8 cellular contexts compared by ENCODE assay signal in genomic region chr2:33598472-33599174, GRCh38. TPM values are rescaled to one million over a fixed set of nuclear protein-coding genes. Genes with fewer than 3 reads are reported as not detected.
DNase-seq lines count a peak whose midpoint lies in the region; ATAC-seq, FAIRE-seq and TF ChIP-seq lines count a peak whose summit lies in the region.

No MANE protein-coding gene starts in this region.

- no peak for FAIRE-seq in pancreas (lab: Jason Lieb, UNC)

- peak overlapping the region; percentile 17 to 69 (median 57) for H3K27ac ChIP-seq in pancreas

- no peaks in the 10 kb centered on the region for H3K9me3 Mint-ChIP-seq in activated T-helper 2 cell treated with anti-CD3 and anti-CD28 coated beads, Interferon-gamma antibody, Interleukin-2, Interleukin-4, amounts not matched to agents 10 μg/mL and 5 μg/mL and 100 μg/mL, durations not matched to agents 14 hours and 24 hours and 36 hours

- intact Hi-C loops in activated T-helper 2 cell treated with anti-CD3 and anti-CD28 coated beads, Interferon-gamma antibody, Interleukin-2, Interleukin-4, amounts not matched to agents 10 μg/mL and 5 μg/mL and 100 μg/mL, durations not matched to agents 14 hours and 24 hours and 36 hours (cut with micrococcal nuclease) = loop anchor here (1.0 to 10.0 kb wide), 6 partner anchors 101 to 1134 kb away; partner anchors contain the start of genes LTBP1, RASGRP3 and TTC27
- intact Hi-C loops in pancreas (cut with DNase I) = no loop called here

- peak overlapping the region; percentile 72 to 87 (median 77) for H3K4me3 ChIP-seq in pancreas

- no peaks in the 10 kb centered on the region for H3K9me3 ChIP-seq in pancreas

- no peaks in the 10 kb centered on the region for H3K27me3 ChIP-seq in pancreas

- H3K4me1 Mint-ChIP-seq in activated T-helper 2 cell treated with anti-CD3 and anti-CD28 coated beads, Interferon-gamma antibody, Interleukin-2, Interleukin-4, amounts not matched to agents 10 μg/mL and 5 μg/mL and 100 μg/mL, durations not matched to agents 14 hours and 24 hours and 36 hours (ENCODE audit: low read depth) = peaks cover 22% of the 10 kb centered on the region

- WGBS in pancreas, 2 donors = 1% methylated on average over 27 of the region's 27 CpGs

- peak overlapping the region; percentile 88 for H3K4me3 Mint-ChIP-seq in activated T-helper 2 cell treated with anti-CD3 and anti-CD28 coated beads, Interferon-gamma antibody, Interleukin-2, Interleukin-4, amounts not matched to agents 10 μg/mL and 5 μg/mL and 100 μg/mL, durations not matched to agents 14 hours and 24 hours and 36 hours (ENCODE audit: low read depth)

- H3K27ac Mint-ChIP-seq in activated T-helper 2 cell treated with anti-CD3 and anti-CD28 coated beads, Interferon-gamma antibody, Interleukin-2, Interleukin-4, amounts not matched to agents 10 μg/mL and 5 μg/mL and 100 μg/mL, durations not matched to agents 14 hours and 24 hours and 36 hours = peak overlapping the region; percentile 97

- peaks cover 3 to 27% (median 23%) of the 10 kb centered on the region in 3 donors for H3K4me1 ChIP-seq in pancreas

- H3K36me3 ChIP-seq in pancreas = peaks cover 0 to 4% (median 0%) of the 10 kb centered on the region in 3 donors

- DNase-seq in AG20443 (ENCODE audit: low spot score) (peak; percentile 31), NOMO-1 treated with dmso at 0.1 percent for 144 hours (lab: John Stamatoyannopoulos, UW; ENCODE audit: unreplicated experiment) (peak; percentile 4), germinal center (ENCODE audit: low spot score) (peak; percentile 45), pancreas (peak in 4 of 6 donors; percentile 12 to 61 (median 29)), SKM-1 (lab: John Stamatoyannopoulos, UW; ENCODE audit: unreplicated experiment) (no peak)
- DNase-seq in activated T-helper 2 cell treated with anti-CD3 and anti-CD28 coated beads, Interferon-gamma antibody, Interleukin-2, Interleukin-4, amounts not matched to agents 10 μg/mL and 5 μg/mL and 100 μg/mL, durations not matched to agents 14 hours and 24 hours and 36 hours (ENCODE audit: low spot score) = peak; percentile 39

- H3K27me3 Mint-ChIP-seq in activated T-helper 2 cell treated with anti-CD3 and anti-CD28 coated beads, Interferon-gamma antibody, Interleukin-2, Interleukin-4, amounts not matched to agents 10 μg/mL and 5 μg/mL and 100 μg/mL, durations not matched to agents 14 hours and 24 hours and 36 hours (ENCODE audit: low read depth) = peaks cover 3% of the 10 kb centered on the region

- ATAC-seq in GM18858 (IDR thresholded peaks at IDR 0.05; ENCODE audit: unreplicated experiment) (peak; percentile 49), HG03045 (IDR thresholded peaks at IDR 0.05; ENCODE audit: unreplicated experiment) (peak; percentile 54), pancreas (peak; percentile 23 to 58 (median 32))

- peaks cover 14% of the 10 kb centered on the region for H3K36me3 Mint-ChIP-seq in activated T-helper 2 cell treated with anti-CD3 and anti-CD28 coated beads, Interferon-gamma antibody, Interleukin-2, Interleukin-4, amounts not matched to agents 10 μg/mL and 5 μg/mL and 100 μg/mL, durations not matched to agents 14 hours and 24 hours and 36 hours (ENCODE audit: low read depth)

- no peak for TF ChIP-seq CTCF in pancreas (IDR thresholded peaks at IDR 0.05)

RNA-seq across cellular contexts. Expression of gene FAM98A, which starts 0.5 kb away (rescaled TPM):
- 62.7 and 63.8 TPM in 2 replicates for total RNA-seq in activated T-helper 2 cell treated with anti-CD3 and anti-CD28 coated beads, Interferon-gamma antibody, Interleukin-2, Interleukin-4, amounts not matched to agents 10 μg/mL and 5 μg/mL and 100 μg/mL, durations not matched to agents 14 hours and 24 hours and 36 hours
- total RNA-seq in pancreas = 10 to 100 TPM; 10.2 to 25.3 (median 19.0) TPM
- 10 to 100 TPM in 1 of 2 donors, 1 to 10 TPM in 1; 8.9 to 11.0 TPM for polyA plus RNA-seq in pancreas
